ENCODE assay signal across 24 cellular contexts in the genomic region with DNA sequence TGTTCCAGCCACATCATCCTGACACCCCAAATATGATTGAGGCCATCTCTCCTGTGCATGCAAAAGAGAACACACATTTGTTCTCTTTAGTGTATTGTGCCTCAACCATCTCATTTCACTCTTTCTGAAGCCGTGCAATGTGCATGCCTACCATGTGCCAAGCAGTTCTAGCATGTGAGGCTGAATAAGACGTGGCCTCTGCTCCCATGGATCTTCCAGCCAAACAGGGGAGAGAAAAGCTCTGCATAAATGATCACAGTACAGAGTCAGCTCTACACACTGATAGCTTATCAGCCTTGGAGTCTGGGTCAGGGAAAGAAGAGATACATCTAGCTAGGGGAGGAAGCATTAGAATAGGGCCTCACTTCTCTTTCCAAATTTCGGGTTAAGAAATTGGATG.
"Had no signal": no experiment of that assay in that cellular context is flagged by ENCODE, and none has a peak within 500 bp of the region (broad histone marks: within the 10 kb centered on the region; RNA-seq: fewer than 3 reads in every experiment).

No MANE protein-coding gene starts in this region.

- H3K9me3 ChIP-seq: left lung, ovary, prostate gland, tibial artery had no signal

- H3K4me1 Mint-ChIP-seq: neural progenitor cell had no signal

- H3K4me1 ChIP-seq: neural progenitor cell, prostate gland had no signal

- H3K4me3 ChIP-seq: cardiac muscle cell, neural progenitor cell, ovary, prostate gland, tibial artery had no signal

- H2AFZ ChIP-seq: neural progenitor cell had no signal

- H3K27me3 ChIP-seq: cardiac muscle cell, left lung, neural progenitor cell, ovary, tibial artery had no signal

- H3K27ac ChIP-seq: cardiac muscle cell, neural progenitor cell, ovary, prostate gland had no signal

- H3K4me2 ChIP-seq: neural progenitor cell had no signal

- FAIRE-seq: TTC549, urothelium cell line had no signal

- H3K27ac Mint-ChIP-seq: activated B cell treated with CpG ODN at 0.5 μM for 24 hours; activated CD4-positive, alpha-beta memory T cell treated with anti-CD3 and anti-CD28 coated beads for 36 hours; activated naive CD8-positive, alpha-beta T cell treated with anti-CD3 and anti-CD28 coated beads, Interleukin-2, amount 10 ng/mL, durations not matched to agents 7 days and 5 days; neural progenitor cell; stimulated activated naive CD8-positive, alpha-beta T cell treated with anti-CD3 and anti-CD28 coated beads, Interleukin-15, Interleukin-2, amounts not matched to agents 100 ng/mL and 50 ng/mL, for 24 hours; T-helper 2 cell treated with Interferon-gamma antibody and Interleukin-4, amounts not matched to agents 5 μg/mL and 100 μg/mL, for 36 hours had no signal

- H3K9ac ChIP-seq: neural progenitor cell had no signal

- ATAC-seq: esophagus mucosa; left lung; naive thymus-derived CD8-positive, alpha-beta T cell had no signal

- H3K4me3 Mint-ChIP-seq: activated B cell treated with CpG ODN at 0.5 μM for 24 hours; activated CD4-positive, alpha-beta memory T cell treated with anti-CD3 and anti-CD28 coated beads for 36 hours; activated naive CD8-positive, alpha-beta T cell treated with anti-CD3 and anti-CD28 coated beads, Interleukin-2, amount 10 ng/mL, durations not matched to agents 7 days and 5 days; neural progenitor cell; stimulated activated naive CD8-positive, alpha-beta T cell treated with anti-CD3 and anti-CD28 coated beads, Interleukin-15, Interleukin-2, amounts not matched to agents 100 ng/mL and 50 ng/mL, for 24 hours; T-helper 2 cell treated with Interferon-gamma antibody and Interleukin-4, amounts not matched to agents 5 μg/mL and 100 μg/mL, for 36 hours had no signal

- H3K36me3 Mint-ChIP-seq: activated CD4-positive, alpha-beta memory T cell treated with anti-CD3 and anti-CD28 coated beads for 36 hours; activated naive CD8-positive, alpha-beta T cell treated with anti-CD3 and anti-CD28 coated beads, Interleukin-2, amount 10 ng/mL, durations not matched to agents 7 days and 5 days; naive thymus-derived CD8-positive, alpha-beta T cell; neural progenitor cell had no signal

- H3K9me3 Mint-ChIP-seq: activated B cell treated with CpG ODN at 0.5 μM for 24 hours; activated CD4-positive, alpha-beta memory T cell treated with anti-CD3 and anti-CD28 coated beads for 36 hours; naive thymus-derived CD8-positive, alpha-beta T cell; neural progenitor cell; stimulated activated naive CD8-positive, alpha-beta T cell treated with anti-CD3 and anti-CD28 coated beads, Interleukin-15, Interleukin-2, amounts not matched to agents 100 ng/mL and 50 ng/mL, for 24 hours; T-helper 2 cell treated with Interferon-gamma antibody and Interleukin-4, amounts not matched to agents 5 μg/mL and 100 μg/mL, for 36 hours had no signal

- H3K27me3 Mint-ChIP-seq: activated CD4-positive, alpha-beta memory T cell treated with anti-CD3 and anti-CD28 coated beads for 36 hours had no signal

- H3K36me3 ChIP-seq: cardiac muscle cell, left lung, neural progenitor cell, ovary, prostate gland had no signal

- DNase-seq: activated B cell treated with CpG ODN at 0.5 μM for 24 hours; activated CD4-positive, alpha-beta memory T cell treated with anti-CD3 and anti-CD28 coated beads for 36 hours; activated CD4-positive, alpha-beta T cell treated with anti-CD3 and anti-CD28 coated beads for 4 hours; activated naive CD4-positive, alpha-beta T cell treated with Interleukin-2 at 50 U/mL for 16 hours; activated naive CD8-positive, alpha-beta T cell treated with anti-CD3 and anti-CD28 coated beads, Interleukin-2, amount 10 ng/mL, durations not matched to agents 7 days and 5 days; activated T-cell treated with anti-CD3 and anti-CD28 coated beads, Interleukin-2, amount 50 U/mL, for 48 hours; amygdala; effector memory CD4-positive, alpha-beta T cell; foreskin melanocyte; kidney glomerular epithelial cell; left lung; naive thymus-derived CD8-positive, alpha-beta T cell; ovary; stimulated activated CD4-positive, alpha-beta T cell treated with anti-CD3 and anti-CD28 coated beads, Interleukin-4, amount 100 ng/mL, for 24 hours; substantia nigra; tibial artery had no signal
